ENCODE assay signal across 7 cellular contexts in the genomic region with DNA sequence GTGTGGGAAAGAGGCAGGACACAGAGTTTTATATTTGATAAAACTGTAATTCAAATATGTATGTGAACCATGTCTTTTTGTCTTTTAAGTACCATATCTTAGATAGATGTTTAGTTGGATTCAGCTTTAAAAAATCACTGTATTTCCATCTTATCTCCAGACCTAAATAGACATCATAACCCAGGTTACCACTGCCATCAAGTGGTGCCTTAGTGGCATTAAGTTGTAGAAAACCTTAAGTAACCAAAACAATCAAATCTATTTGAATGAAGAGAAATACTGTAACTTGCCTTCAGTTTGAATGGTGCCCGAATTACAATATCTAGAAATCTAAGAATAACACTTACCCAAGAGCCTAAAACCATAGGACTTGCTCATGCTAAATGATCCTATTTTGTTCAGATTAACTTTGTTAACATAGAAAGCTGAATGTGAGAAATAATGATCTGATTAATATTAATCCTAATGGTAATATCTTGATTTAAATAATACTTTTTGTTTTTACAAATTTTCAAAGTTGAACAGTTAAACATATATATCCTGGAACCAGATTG.
DNase-seq lines count a peak whose midpoint lies in the region; ATAC-seq and TF ChIP-seq lines count a peak whose summit lies in the region.

No MANE protein-coding gene starts in this region.

- no peaks in the 10 kb centered on the region for H3K4me1 Mint-ChIP-seq in activated CD4-positive, alpha-beta memory T cell treated with anti-CD3 and anti-CD28 coated beads, Interleukin-2, amount 10 ng/mL, durations not matched to agents 7 days and 5 days

- POLR2A ChIA-PET in activated CD4-positive, alpha-beta memory T cell treated with anti-CD3 and anti-CD28 coated beads, Interleukin-2, amount 10 ng/mL, durations not matched to agents 7 days and 5 days (lab: Charles Lee), result no interaction called here

- H3K4me3 ChIP-seq in astrocyte of the spinal cord (ENCODE audit: low read depth, low read length), result no peak overlapping the region

- CTCF ChIA-PET in activated CD4-positive, alpha-beta memory T cell treated with anti-CD3 and anti-CD28 coated beads, Interleukin-2, amount 10 ng/mL, durations not matched to agents 7 days and 5 days (lab: Charles Lee), result interaction anchor here (0.9 kb wide), 1 partner anchor 629 kb away, joined by 3 read pairs; no protein-coding TSS in a partner anchor

- TF ChIP-seq CTCF in GM12874 (IDR thresholded peaks at IDR 0.05; ENCODE audit: insufficient read depth, low read depth, low read length), result peak; percentile 23; the same call in 1 of the 2 replicates
- TF ChIP-seq CTCF in astrocyte of the spinal cord (IDR thresholded peaks at IDR 0.05; ENCODE audit: low read depth, low read length), result peak; percentile 50

- DNase-seq in NCI-H1436 (lab: John Stamatoyannopoulos, UW) (peak; percentile 62), astrocyte of the spinal cord (ENCODE audit: low read depth, low spot score) (peak; percentile 62), midbrain (lab: John Stamatoyannopoulos, UW) (peak; percentile 15), T1000 (lab: John Stamatoyannopoulos, UW) (no peak)
- DNase-seq in activated CD4-positive, alpha-beta memory T cell treated with anti-CD3 and anti-CD28 coated beads, Interleukin-2, amount 10 ng/mL, durations not matched to agents 7 days and 5 days, result no peak

- no peak overlapping the region for H3K4me3 Mint-ChIP-seq in activated CD4-positive, alpha-beta memory T cell treated with anti-CD3 and anti-CD28 coated beads, Interleukin-2, amount 10 ng/mL, durations not matched to agents 7 days and 5 days

- no peak overlapping the region for H3K27ac Mint-ChIP-seq in activated CD4-positive, alpha-beta memory T cell treated with anti-CD3 and anti-CD28 coated beads, Interleukin-2, amount 10 ng/mL, durations not matched to agents 7 days and 5 days

- H3K36me3 Mint-ChIP-seq in activated CD4-positive, alpha-beta memory T cell treated with anti-CD3 and anti-CD28 coated beads, Interleukin-2, amount 10 ng/mL, durations not matched to agents 7 days and 5 days (ENCODE audit: low read depth), result no peaks in the 10 kb centered on the region

- in situ Hi-C loops in astrocyte of the spinal cord (cut with HindIII; ENCODE audit: low sequenced_read_pairs), result no loop called here

- no peaks in the 10 kb centered on the region for H3K9me3 Mint-ChIP-seq in activated CD4-positive, alpha-beta memory T cell treated with anti-CD3 and anti-CD28 coated beads, Interleukin-2, amount 10 ng/mL, durations not matched to agents 7 days and 5 days

- no peak for ATAC-seq in HG02678 (IDR thresholded peaks at IDR 0.05; ENCODE audit: unreplicated experiment)

- no peaks in the 10 kb centered on the region for H3K27me3 Mint-ChIP-seq in activated CD4-positive, alpha-beta memory T cell treated with anti-CD3 and anti-CD28 coated beads, Interleukin-2, amount 10 ng/mL, durations not matched to agents 7 days and 5 days

Comparison
In these comparisons a context has a peak if more than half of its experiments do, and no peak if none do; other contexts are left out.
1. DNase-seq: peak in NCI-H1436 (single experiment), astrocyte of the spinal cord (single experiment) and midbrain (single experiment); none in activated CD4-positive, alpha-beta memory T cell treated with anti-CD3 and anti-CD28 coated beads, Interleukin-2, amount 10 ng/mL, durations not matched to agents 7 days and 5 days (single experiment) and T1000 (single experiment).